Comparison of ENCODE assay signal across 18 cellular contexts in the genomic region with DNA sequence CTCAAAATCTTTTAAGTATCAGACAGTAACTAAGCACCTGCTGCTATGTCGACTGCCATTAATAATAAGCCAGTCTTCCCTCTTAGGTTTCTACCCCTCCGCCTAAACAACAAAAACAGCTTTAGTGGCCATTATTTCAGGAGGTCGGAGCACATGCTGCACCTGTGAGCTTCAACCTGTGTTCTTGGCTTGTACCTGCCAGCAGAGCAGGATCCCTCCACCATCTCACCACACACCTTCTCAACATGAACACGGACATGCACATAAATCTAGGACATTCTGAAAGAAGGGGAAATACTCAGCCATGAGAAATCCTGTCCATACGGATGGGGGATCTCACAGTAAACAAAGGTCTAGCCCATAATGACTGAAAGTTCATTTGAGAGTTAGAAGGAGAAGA. TPM values are rescaled to one million over a fixed set of nuclear protein-coding genes. Genes with fewer than 3 reads are reported as not detected.
DNase-seq lines count a peak whose midpoint lies in the region; ATAC-seq and TF ChIP-seq lines count a peak whose summit lies in the region.
"Had no signal": no experiment of that assay in that cellular context is flagged by ENCODE, and none has a peak within 500 bp of the region (broad histone marks: within the 10 kb centered on the region; RNA-seq: fewer than 3 reads in every experiment).

No MANE protein-coding gene starts in this region.

- no peaks in the 10 kb centered on the region for H3K9me2 ChIP-seq in OCI-LY1 (ENCODE audit: low read depth, low read length)

- H3K4me1 ChIP-seq in OCI-LY1 (ENCODE audit: insufficient read depth, low read length, severe bottlenecking) (peaks cover 84% of the 10 kb centered on the region), left lung (peaks cover 16 to 84% of the 10 kb centered on the region in 2 donors), subcutaneous abdominal adipose tissue (ENCODE audit: control insufficient read depth in 5 of 5, insufficient read depth in 5 of 5, low read length in 5 of 5) (peaks cover 10 to 90% (median 72%) of the 10 kb centered on the region in 5 donors)

- peaks cover 27% of the 10 kb centered on the region for H3K79me2 ChIP-seq in OCI-LY1 (ENCODE audit: insufficient read depth, low read length)

- H3F3A ChIP-seq in OCI-LY1 (ENCODE audit: insufficient read depth, low read length): 0 out of 2 replicates have a peak, but pooled peaks cover 9% of the 10 kb centered on the region

- H3K27ac ChIP-seq in OCI-LY1 (ENCODE audit: low read depth, low read length, poor library complexity, severe bottlenecking) (peak overlapping the region; percentile 95), left lung (peak overlapping the region; percentile 78 to 80), subcutaneous abdominal adipose tissue (ENCODE audit: low read depth, low read length) (peak overlapping the region; percentile 95)

- intact Hi-C loops in left lung (cut with DNase I): no loop called here
- intact Hi-C loops in activated T-helper 2 cell treated with anti-CD3 and anti-CD28 coated beads, Interferon-gamma antibody, Interleukin-2, Interleukin-4, amounts not matched to agents 10 μg/mL and 5 μg/mL and 100 μg/mL, durations not matched to agents 14 hours and 24 hours and 36 hours (cut with micrococcal nuclease): loop anchor here (10.0 kb wide), 1 partner anchor 57 kb away; no protein-coding TSS in a partner anchor

- H3K4me3 ChIP-seq in OCI-LY1 (ENCODE audit: low read depth, low read length, poor library complexity, severe bottlenecking) (peak overlapping the region; percentile 34), left lung (peak overlapping the region; percentile 82 to 89), subcutaneous abdominal adipose tissue (ENCODE audit: low read depth in 1 of 5, low read length in 5 of 5) (peak overlapping the region in 4 of 5 donors; percentile 2 to 55 (median 40))

- H3K9ac ChIP-seq in OCI-LY1 (ENCODE audit: low read length) (peak overlapping the region; percentile 57), subcutaneous abdominal adipose tissue (ENCODE audit: low read length in 5 of 5) (peak overlapping the region in 4 of 5 donors; percentile 1 to 90 (median 66))

- peaks cover 10% of the 10 kb centered on the region for H3K36me3 ChIP-seq in OCI-LY1 (ENCODE audit: insufficient read depth, low read length)
- H3K36me3 ChIP-seq in left lung: no peaks in the 10 kb centered on the region
- H3K36me3 ChIP-seq in subcutaneous abdominal adipose tissue (ENCODE audit: control insufficient read depth in 5 of 5, insufficient read depth in 5 of 5, low read length in 5 of 5): peaks cover 0 to 3% (median 0%) of the 10 kb centered on the region in 5 donors
- H3K36me3 ChIP-seq: uterus had no signal

- no peak overlapping the region for H3K27ac Mint-ChIP-seq in activated T-helper 2 cell treated with anti-CD3 and anti-CD28 coated beads, Interferon-gamma antibody, Interleukin-2, Interleukin-4, amounts not matched to agents 10 μg/mL and 5 μg/mL and 100 μg/mL, durations not matched to agents 14 hours and 24 hours and 36 hours
- H3K27ac Mint-ChIP-seq: T-helper 1 cell treated with Interleukin-12 subunit alpha and Interleukin-12 subunit beta and Interleukin-4 antibody, amounts not matched to agents 30 μg/mL and 1 μg/mL, for 36 hours had no signal

- H3K4me1 Mint-ChIP-seq in activated T-helper 2 cell treated with anti-CD3 and anti-CD28 coated beads, Interferon-gamma antibody, Interleukin-2, Interleukin-4, amounts not matched to agents 10 μg/mL and 5 μg/mL and 100 μg/mL, durations not matched to agents 14 hours and 24 hours and 36 hours (ENCODE audit: low read depth): peaks cover 7% of the 10 kb centered on the region

- H4K20me1 ChIP-seq in OCI-LY1 (ENCODE audit: insufficient read depth, low read length): no peaks in the 10 kb centered on the region

- peaks cover 2% of the 10 kb centered on the region; the same call in 1 of the 2 replicates for H3K9me3 ChIP-seq in OCI-LY1 (ENCODE audit: low read length)
- H3K9me3 ChIP-seq in left lung: no peaks in the 10 kb centered on the region
- H3K9me3 ChIP-seq in subcutaneous abdominal adipose tissue (ENCODE audit: control insufficient read depth in 5 of 5, low read length in 5 of 5): no peaks in the 10 kb centered on the region
- H3K9me3 ChIP-seq: uterus had no signal

- ATAC-seq in left lung: no peak
- no peak for ATAC-seq in GM18867 (IDR thresholded peaks at IDR 0.05; ENCODE audit: unreplicated experiment)

- H3K27me3 Mint-ChIP-seq in activated T-helper 2 cell treated with anti-CD3 and anti-CD28 coated beads, Interferon-gamma antibody, Interleukin-2, Interleukin-4, amounts not matched to agents 10 μg/mL and 5 μg/mL and 100 μg/mL, durations not matched to agents 14 hours and 24 hours and 36 hours (ENCODE audit: low read depth): peaks cover 18% of the 10 kb centered on the region
- H3K27me3 Mint-ChIP-seq: CD8-positive, alpha-beta memory T cell had no signal

- H3K36me3 Mint-ChIP-seq in activated T-helper 2 cell treated with anti-CD3 and anti-CD28 coated beads, Interferon-gamma antibody, Interleukin-2, Interleukin-4, amounts not matched to agents 10 μg/mL and 5 μg/mL and 100 μg/mL, durations not matched to agents 14 hours and 24 hours and 36 hours (ENCODE audit: low read depth): peaks cover 3% of the 10 kb centered on the region

- TF ChIP-seq CTCF in OCI-LY1 (IDR thresholded peaks at IDR 0.05; ENCODE audit: low read length) (no peak), left lung (IDR thresholded peaks at IDR 0.05) (no peak)

- H3K27me3 ChIP-seq in OCI-LY1 (ENCODE audit: insufficient read depth, low read length) (no peaks in the 10 kb centered on the region), left lung (peaks cover 0 to 7% of the 10 kb centered on the region in 2 donors), subcutaneous abdominal adipose tissue (ENCODE audit: control insufficient read depth in 5 of 5, insufficient read depth in 4 of 5, low read length in 5 of 5) (no peaks in the 10 kb centered on the region)
- H3K27me3 ChIP-seq: uterus had no signal

- H3K4me3 Mint-ChIP-seq in activated T-helper 2 cell treated with anti-CD3 and anti-CD28 coated beads, Interferon-gamma antibody, Interleukin-2, Interleukin-4, amounts not matched to agents 10 μg/mL and 5 μg/mL and 100 μg/mL, durations not matched to agents 14 hours and 24 hours and 36 hours (ENCODE audit: low read depth): no peak overlapping the region
- H3K4me3 Mint-ChIP-seq: T-helper 1 cell treated with Interleukin-12 subunit alpha and Interleukin-12 subunit beta and Interleukin-4 antibody, amounts not matched to agents 30 μg/mL and 1 μg/mL, for 36 hours had no signal

- peak; percentile 48 for DNase-seq in NCI-H510A treated with DMSO at 0.1 percent for 48 hours (lab: John Stamatoyannopoulos, UW)
- DNase-seq in NCI-H510A (lab: John Stamatoyannopoulos, UW): no peak
- DNase-seq in left lung: no peak
- no peak for DNase-seq in activated T-helper 2 cell treated with anti-CD3 and anti-CD28 coated beads, Interferon-gamma antibody, Interleukin-2, Interleukin-4, amounts not matched to agents 10 μg/mL and 5 μg/mL and 100 μg/mL, durations not matched to agents 14 hours and 24 hours and 36 hours (ENCODE audit: low spot score)
- DNase-seq in activated CD4-positive, alpha-beta T cell treated with anti-CD3 and anti-CD28 coated beads for 1 hour: no peak
- DNase-seq: activated CD4-positive, CD25-positive, alpha-beta regulatory T cell treated with anti-CD3 and anti-CD28 coated beads, Interleukin-2, amount 50 U/mL, for 72 hours; CD8-positive, alpha-beta memory T cell; retina; RPMI8226; stimulated activated CD4-positive, alpha-beta T cell treated with anti-CD3 and anti-CD28 coated beads, Interleukin-4, amount 100 ng/mL, for 4 hours; uterus had no signal

- no peaks in the 10 kb centered on the region for H3K9me3 Mint-ChIP-seq in activated T-helper 2 cell treated with anti-CD3 and anti-CD28 coated beads, Interferon-gamma antibody, Interleukin-2, Interleukin-4, amounts not matched to agents 10 μg/mL and 5 μg/mL and 100 μg/mL, durations not matched to agents 14 hours and 24 hours and 36 hours
- H3K9me3 Mint-ChIP-seq: CD8-positive, alpha-beta memory T cell; T-helper 1 cell treated with Interleukin-12 subunit alpha and Interleukin-12 subunit beta and Interleukin-4 antibody, amounts not matched to agents 30 μg/mL and 1 μg/mL, for 36 hours had no signal

- peak overlapping the region; percentile 68 for H3K4me2 ChIP-seq in OCI-LY1 (ENCODE audit: low read length)

- H2AFZ ChIP-seq in OCI-LY1 (ENCODE audit: low read length): no peak overlapping the region

RNA-seq across cellular contexts. Expression of a gene that starts 3.7 kb away (rescaled TPM):
- 100 to 1,000 TPM; 347 to 508 TPM for total RNA-seq in left lung
- total RNA-seq in activated T-helper 2 cell treated with anti-CD3 and anti-CD28 coated beads, Interferon-gamma antibody, Interleukin-2, Interleukin-4, amounts not matched to agents 10 μg/mL and 5 μg/mL and 100 μg/mL, durations not matched to agents 14 hours and 24 hours and 36 hours: 36.8 and 37.9 TPM in 2 replicates

RNA-seq across cellular contexts. Expression of a gene that starts 27.6 kb away (rescaled TPM):
- total RNA-seq in left lung: under 1 TPM; 0.16 to 0.26 TPM
- total RNA-seq in activated T-helper 2 cell treated with anti-CD3 and anti-CD28 coated beads, Interferon-gamma antibody, Interleukin-2, Interleukin-4, amounts not matched to agents 10 μg/mL and 5 μg/mL and 100 μg/mL, durations not matched to agents 14 hours and 24 hours and 36 hours: not detected in 2 replicates
- total RNA-seq: CD8-positive, alpha-beta memory T cell; chondrocyte; endothelial cell of umbilical vein; NCI-H460; uterus had no signal

Comparison
In these comparisons a context has a peak if more than half of its experiments do, and no peak if none do; other contexts are left out.
1. H3K4me3 ChIP-seq: peak in every context shown above with its lines; median percentile 86 in left lung; 40 in subcutaneous abdominal adipose tissue; 34 in OCI-LY1.